8 cellular contexts compared by ENCODE assay signal in the genomic region with DNA sequence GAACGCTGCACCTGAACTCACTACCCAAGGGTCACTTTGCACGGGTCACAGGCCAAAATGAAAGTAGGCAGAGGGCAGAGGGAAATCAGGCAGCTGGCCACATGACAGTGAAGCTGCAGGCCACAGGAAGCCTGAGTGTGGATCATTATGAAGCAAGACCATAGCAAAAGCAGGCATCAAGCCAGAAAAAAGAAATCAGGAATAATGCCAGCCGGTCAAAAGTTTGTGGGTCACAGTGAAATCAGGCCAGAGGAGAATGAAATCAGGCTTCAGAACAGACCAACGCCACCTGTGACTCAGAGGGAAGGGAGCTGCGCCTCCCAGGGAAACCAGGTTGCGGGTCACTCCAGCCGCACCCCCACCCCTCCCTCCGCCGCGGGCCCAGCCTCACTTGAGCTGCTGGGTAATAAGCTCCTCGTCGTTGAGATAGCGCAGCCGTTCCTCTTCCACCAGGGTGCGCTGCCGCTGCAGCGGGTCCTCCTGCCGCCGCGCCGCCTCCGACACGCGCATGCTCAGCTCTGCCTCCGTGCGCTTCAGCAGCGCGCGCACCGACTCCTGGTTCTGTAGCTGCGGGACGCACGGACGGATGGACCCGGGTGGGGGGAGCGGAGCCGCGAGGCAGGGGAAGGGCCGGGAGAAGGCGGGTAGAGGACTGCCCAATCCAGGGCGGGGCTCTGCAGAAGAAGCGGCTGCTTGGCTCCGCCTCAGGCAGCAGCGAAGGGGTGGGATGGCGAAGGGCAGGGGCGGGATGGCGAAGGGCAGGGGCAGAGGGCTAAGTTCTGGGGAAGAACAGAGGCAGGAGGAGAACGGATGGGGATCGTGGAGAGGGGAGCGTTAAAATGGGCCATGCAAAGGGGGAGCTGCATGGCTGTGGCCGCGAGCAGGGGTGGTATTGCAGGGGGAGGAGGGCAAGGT. TPM values are rescaled to one million over a fixed set of nuclear protein-coding genes. Genes with fewer than 3 reads are reported as not detected.
A peak's percentile ranks its signal among the peaks of the same experiment; 100 is the strongest.
DNase-seq lines count a peak whose midpoint lies in the region; ATAC-seq and TF ChIP-seq lines count a peak whose summit lies in the region.

No MANE protein-coding gene starts in this region.

- peak; percentile 59 for ATAC-seq in GM19455 (IDR thresholded peaks at IDR 0.05; ENCODE audit: unreplicated experiment)

- H3K4me3 ChIP-seq in BLaER1 treated with 17β-estradiol and CSF1 and Interleukin-3, amounts not matched to agents 10 nM and 100 nM: peak overlapping the region; percentile 47 to 68 (median 59)
- H3K4me3 ChIP-seq in OCI-LY3 (ENCODE audit: low read length): peak overlapping the region; percentile 87

- peak overlapping the region; percentile 70; the same call in 1 of the 2 replicates for H2AFZ ChIP-seq in OCI-LY3 (ENCODE audit: low read depth, low read length)

- H3K27ac ChIP-seq in BLaER1 treated with 17β-estradiol and CSF1 and Interleukin-3, amounts not matched to agents 10 nM and 100 nM: peak overlapping the region in 7 of 11 experiments; percentile 32 to 71 (median 61); a peak in 11 of 22 replicates
- no peak overlapping the region for H3K27ac ChIP-seq in OCI-LY3 (ENCODE audit: low read length)

- H3K79me2 ChIP-seq in OCI-LY3 (ENCODE audit: low read length): no peaks in the 10 kb centered on the region

- H3K4me1 ChIP-seq in BLaER1 treated with 17β-estradiol and CSF1 and Interleukin-3, amounts not matched to agents 10 nM and 100 nM: peaks cover 47 to 74% (median 65%) of the 10 kb centered on the region in 10 experiments
- H3K4me1 ChIP-seq in OCI-LY3 (ENCODE audit: low read length): peaks cover 18% of the 10 kb centered on the region

- DNase-seq in HuH-7.5 (ENCODE audit: low spot score) (peak; percentile 96), activated T-cell treated with anti-CD3 and anti-CD28 coated beads for 1 hour (ENCODE audit: low read depth) (peak; percentile 88), epidermal melanocyte (ENCODE audit: insufficient read length, low spot score) (peak; percentile 95), mesothelial cell of epicardium (ENCODE audit: low spot score in 2 of 2, unreplicated experiment in 2 of 2) (peak; percentile 84 to 94)
- DNase-seq in stimulated activated CD8-positive, alpha-beta memory T cell treated with anti-CD3 and anti-CD28 coated beads, Interleukin-15, amount 100 ng/mL, for 1 hour (ENCODE audit: low read depth): peak; percentile 76

- peaks cover 24% of the 10 kb centered on the region for H3K4me1 Mint-ChIP-seq in mesothelial cell of epicardium

- H4K20me1 ChIP-seq in BLaER1 treated with 17β-estradiol and CSF1 and Interleukin-3, amounts not matched to agents 10 nM and 100 nM: peaks cover 0 to 46% (median 17%) of the 10 kb centered on the region in 11 experiments; a peak in 15 of 22 replicates
- no peaks in the 10 kb centered on the region for H4K20me1 ChIP-seq in OCI-LY3 (ENCODE audit: insufficient read depth, low read length)

- H3K27me3 Mint-ChIP-seq in mesothelial cell of epicardium (ENCODE audit: low read depth): peaks cover 42% of the 10 kb centered on the region

- TF ChIP-seq CTCF in OCI-LY3 (IDR thresholded peaks at IDR 0.05; ENCODE audit: low read depth, low read length) (peak; percentile 79), mesothelial cell of epicardium (IDR thresholded peaks at IDR 0.05; ENCODE audit: unreplicated experiment) (peak; percentile 79)

- peak overlapping the region; percentile 75 for H3K4me3 Mint-ChIP-seq in mesothelial cell of epicardium

- no peak overlapping the region for H3K27ac Mint-ChIP-seq in mesothelial cell of epicardium

- H3K36me3 ChIP-seq in BLaER1 treated with 17β-estradiol and CSF1 and Interleukin-3, amounts not matched to agents 10 nM and 100 nM: no peaks in the 10 kb centered on the region
- H3K36me3 ChIP-seq in OCI-LY3 (replicated peaks; ENCODE audit: low read depth, low read length): no peaks in the 10 kb centered on the region

- peaks cover 35 to 48% (median 43%) of the 10 kb centered on the region in 11 experiments for H3K27me3 ChIP-seq in BLaER1 treated with 17β-estradiol and CSF1 and Interleukin-3, amounts not matched to agents 10 nM and 100 nM
- H3K27me3 ChIP-seq in OCI-LY3 (ENCODE audit: low read depth, low read length): peaks cover 5% of the 10 kb centered on the region; the same call in 1 of the 2 replicates

- peaks cover 0 to 14% (median 0%) of the 10 kb centered on the region in 11 experiments; a peak in 5 of 22 replicates for H3K9me3 ChIP-seq in BLaER1 treated with 17β-estradiol and CSF1 and Interleukin-3, amounts not matched to agents 10 nM and 100 nM (replicated peaks in 1 of 11)
- H3K9me3 ChIP-seq in OCI-LY3 (ENCODE audit: insufficient read depth, low read length): no peaks in the 10 kb centered on the region

- H3K9ac ChIP-seq in BLaER1 treated with 17β-estradiol and CSF1 and Interleukin-3, amounts not matched to agents 10 nM and 100 nM: peak overlapping the region in 10 of 11 experiments; percentile 32 to 69 (median 60); a peak in 17 of 22 replicates
- peak overlapping the region; percentile 55 for H3K9ac ChIP-seq in OCI-LY3 (ENCODE audit: low read length)

- H3K4me2 ChIP-seq in BLaER1 treated with 17β-estradiol and CSF1 and Interleukin-3, amounts not matched to agents 10 nM and 100 nM: peak overlapping the region; percentile 88 to 100 (median 98)
- H3K4me2 ChIP-seq in OCI-LY3 (ENCODE audit: low read length): peak overlapping the region; percentile 97

- H3K36me3 Mint-ChIP-seq in mesothelial cell of epicardium: no peaks in the 10 kb centered on the region

- H3K9me3 Mint-ChIP-seq in mesothelial cell of epicardium: no peaks in the 10 kb centered on the region

RNA-seq across cellular contexts. Expression of gene SRCIN1, which starts 47.7 kb away (rescaled TPM):
- 19.4 to 21.4 TPM (median 20.8 TPM) in 3 replicates for total RNA-seq in mesothelial cell of epicardium
